In genomic region chr10:1411451-1411850, GRCh38 we compare ENCODE assay signal across 14 cellular contexts.
"Had no signal": no experiment of that assay in that cellular context is flagged by ENCODE, and none has a peak within 500 bp of the region (broad histone marks: within the 10 kb centered on the region; RNA-seq: fewer than 3 reads in every experiment).

No MANE protein-coding gene starts in this region.

- H3K36me3 ChIP-seq: ovary, suprapubic skin, thyroid gland had no signal

- H3K27me3 ChIP-seq: hepatocyte, ovary, thyroid gland had no signal

- DNase-seq: dermis blood vessel endothelial cell; effector CD4-positive, alpha-beta T cell; erythroblast; kidney glomerular epithelial cell; mammary epithelial cell; naive thymus-derived CD8-positive, alpha-beta T cell; ovary; right cardiac atrium; small intestine; stimulated activated CD4-positive, alpha-beta T cell treated with anti-CD3 and anti-CD28 coated beads, Interleukin-2, amount 100 ng/mL, for 48 hours; stimulated activated naive CD4-positive, alpha-beta T cell treated with Interleukin-2 at 50 U/mL for 16 hours; thyroid gland had no signal

- H3K27ac ChIP-seq: hepatocyte, ovary, suprapubic skin, thyroid gland had no signal

- H3K4me1 ChIP-seq: suprapubic skin, thyroid gland had no signal

- H3K9me3 ChIP-seq: suprapubic skin, thyroid gland had no signal

- H3K4me3 ChIP-seq: hepatocyte, ovary, suprapubic skin, thyroid gland had no signal

- ATAC-seq: naive thymus-derived CD8-positive, alpha-beta T cell; right cardiac atrium had no signal
